ENCODE assay signal across 1 cellular context in genomic region chr7:50208335-50208982, GRCh38.
TF ChIP-seq lines count a peak whose summit lies in the region.

No MANE protein-coding gene starts in this region.

TF ChIP-seq in K562, 482 proteins besides CTCF, POLR2A, EP300 and RAD21 (continued from another document):
- no peak for TF ChIP-seq ZNF77 (CRISPR knock-in tag; IDR thresholded peaks at IDR 0.05)
